ENCODE assay signal across 24 cellular contexts in genomic region chr3:189988854-189989253, GRCh38.
"Had no signal": no experiment of that assay in that cellular context is flagged by ENCODE, and none has a peak within 500 bp of the region (broad histone marks: within the 10 kb centered on the region; RNA-seq: fewer than 3 reads in every experiment).

No MANE protein-coding gene starts in this region.

- H3K4me3 ChIP-seq: colonic mucosa, esophagus squamous epithelium, heart right ventricle, lower lobe of right lung, pancreas, right lobe of liver, thoracic aorta, tibial nerve, upper lobe of left lung, uterus had no signal

- H3K27me3 Mint-ChIP-seq: stimulated activated memory B cell treated with anti-CD40 and anti-IgM and Interleukin-4, amounts not matched to agents 10 μg/mL and 1 μg/mL and 100 μg/mL, for 72 hours had no signal

- H3K4me1 ChIP-seq: colonic mucosa, esophagus squamous epithelium, heart right ventricle, lower lobe of right lung, pancreas, right lobe of liver, tibial nerve, upper lobe of left lung, uterus had no signal

- H3K27ac ChIP-seq: colonic mucosa, esophagus squamous epithelium, heart right ventricle, lower lobe of right lung, neutrophil, pancreas, right lobe of liver, thoracic aorta, tibial nerve, upper lobe of left lung, uterus had no signal

- H3K9me3 Mint-ChIP-seq: naive thymus-derived CD8-positive, alpha-beta T cell; stimulated activated memory B cell treated with anti-CD40 and anti-IgM and Interleukin-4, amounts not matched to agents 10 μg/mL and 1 μg/mL and 100 μg/mL, for 72 hours; stimulated activated naive CD8-positive, alpha-beta T cell treated with anti-CD3 and anti-CD28 coated beads, Interleukin-15, Interleukin-2, amounts not matched to agents 100 ng/mL and 50 ng/mL, for 24 hours had no signal

- H3K4me3 Mint-ChIP-seq: naive thymus-derived CD8-positive, alpha-beta T cell; stimulated activated memory B cell treated with anti-CD40 and anti-IgM and Interleukin-4, amounts not matched to agents 10 μg/mL and 1 μg/mL and 100 μg/mL, for 72 hours; stimulated activated naive CD8-positive, alpha-beta T cell treated with anti-CD3 and anti-CD28 coated beads, Interleukin-15, Interleukin-2, amounts not matched to agents 100 ng/mL and 50 ng/mL, for 24 hours had no signal

- H3K27me3 ChIP-seq: colonic mucosa, esophagus squamous epithelium, neutrophil, pancreas, tibial nerve, upper lobe of left lung, uterus had no signal

- H3K9me3 ChIP-seq: colonic mucosa, esophagus squamous epithelium, heart right ventricle, lower lobe of right lung, neutrophil, pancreas, right lobe of liver, thoracic aorta, tibial nerve, upper lobe of left lung, uterus had no signal

- H3K27ac Mint-ChIP-seq: naive thymus-derived CD8-positive, alpha-beta T cell; progenitor cell of endocrine pancreas; stimulated activated memory B cell treated with anti-CD40 and anti-IgM and Interleukin-4, amounts not matched to agents 10 μg/mL and 1 μg/mL and 100 μg/mL, for 72 hours; stimulated activated naive CD8-positive, alpha-beta T cell treated with anti-CD3 and anti-CD28 coated beads, Interleukin-15, Interleukin-2, amounts not matched to agents 100 ng/mL and 50 ng/mL, for 24 hours had no signal

- DNase-seq: colonic mucosa; dermis blood vessel endothelial cell; effector memory CD4-positive, alpha-beta T cell; erythroblast; esophagus squamous epithelium; foreskin melanocyte; glutamatergic neuron; heart right ventricle; hippocampal formation; left ventricle myocardium superior; lower lobe of right lung; naive thymus-derived CD8-positive, alpha-beta T cell; pancreas; right lobe of liver; stimulated activated CD4-positive, alpha-beta T cell treated with anti-CD3 and anti-CD28 coated beads, Interleukin-2, amount 100 ng/mL, for 24 hours; stimulated activated CD4-positive, alpha-beta T cell treated with anti-CD3 and anti-CD28 coated beads, Interleukin-4, amount 100 ng/mL, for 4 hours; upper lobe of left lung; uterus had no signal

- ATAC-seq: heart right ventricle; left ventricle myocardium superior; lower lobe of right lung; naive thymus-derived CD8-positive, alpha-beta T cell; pancreas; right lobe of liver; stimulated activated memory B cell treated with anti-CD40 and anti-IgM and Interleukin-4, amounts not matched to agents 10 μg/mL and 1 μg/mL and 100 μg/mL, for 72 hours had no signal

- H3K4me1 Mint-ChIP-seq: naive thymus-derived CD8-positive, alpha-beta T cell; stimulated activated memory B cell treated with anti-CD40 and anti-IgM and Interleukin-4, amounts not matched to agents 10 μg/mL and 1 μg/mL and 100 μg/mL, for 72 hours had no signal

- H3K36me3 ChIP-seq: colonic mucosa, esophagus squamous epithelium, heart right ventricle, lower lobe of right lung, neutrophil, pancreas, right lobe of liver, thoracic aorta, tibial nerve, upper lobe of left lung, uterus had no signal

- H3K36me3 Mint-ChIP-seq: naive thymus-derived CD8-positive, alpha-beta T cell; stimulated activated memory B cell treated with anti-CD40 and anti-IgM and Interleukin-4, amounts not matched to agents 10 μg/mL and 1 μg/mL and 100 μg/mL, for 72 hours had no signal
